1 cellular context compared by ENCODE assay signal in genomic region chr12:52879394-52880351, GRCh38.
TF ChIP-seq lines count a peak whose summit lies in the region.

No MANE protein-coding gene starts in this region.

TF ChIP-seq in HEK293, 187 proteins besides CTCF, POLR2A, EP300 and RAD21 (continued from another document and continues in another):
- TF ChIP-seq ZNF768 (tag by site-specific recombination; IDR thresholded peaks at IDR 0.05) (no peak), INSM2 (tag by site-specific recombination; IDR thresholded peaks at IDR 0.05) (no peak), BCL11B (tag by site-specific recombination; IDR thresholded peaks at IDR 0.05; ENCODE audit: low read depth) (no peak), ZNF239 (tag by site-specific recombination; IDR thresholded peaks at IDR 0.05) (no peak), ZNF24 (tag by site-specific recombination; IDR thresholded peaks at IDR 0.05) (0 out of 2 replicates have a peak, but pooled peaks have one; percentile 17), ZNF600 (tag by site-specific recombination; IDR thresholded peaks at IDR 0.05) (peak; percentile 91), ZNF184 (tag by site-specific recombination; IDR thresholded peaks at IDR 0.05) (no peak; the same call in 1 of the 2 replicates), FEZF1 (tag by site-specific recombination; IDR thresholded peaks at IDR 0.05) (no peak), ZSCAN30 (tag by site-specific recombination; IDR thresholded peaks at IDR 0.05) (peak; percentile 72), ZFP37 (tag by site-specific recombination; IDR thresholded peaks at IDR 0.05) (peak; percentile 73; the same call in 1 of the 2 replicates), ZNF626 (tag by site-specific recombination; IDR thresholded peaks at IDR 0.05) (no peak), KLF1 (tag by site-specific recombination; IDR thresholded peaks at IDR 0.05) (no peak), GLIS2 (tag by site-specific recombination; IDR thresholded peaks at IDR 0.05) (peak; percentile 95), KLF17 (tag by site-specific recombination; IDR thresholded peaks at IDR 0.05) (peak; percentile 62; the same call in 1 of the 2 replicates), ZBTB7A (tag by site-specific recombination; IDR thresholded peaks at IDR 0.05; ENCODE audit: low read depth) (no peak), ZNF510 (tag by site-specific recombination; IDR thresholded peaks at IDR 0.05; ENCODE audit: insufficient replicate concordance) (no peak), ZNF654 (tag by site-specific recombination; IDR thresholded peaks at IDR 0.05; ENCODE audit: low read depth) (peak; percentile 99), ZNF133 (tag by site-specific recombination; IDR thresholded peaks at IDR 0.05) (no peak), PRDM6 (tag by site-specific recombination; IDR thresholded peaks at IDR 0.05) (no peak), ZNF513 (tag by site-specific recombination; IDR thresholded peaks at IDR 0.05) (no peak), ZNF677 (tag by site-specific recombination; IDR thresholded peaks at IDR 0.05) (no peak), GLI4 (tag by site-specific recombination; IDR thresholded peaks at IDR 0.05) (no peak), ZNF692 (tag by site-specific recombination; IDR thresholded peaks at IDR 0.05) (peak; percentile 48; the same call in 1 of the 2 replicates), ZNF548 (tag by site-specific recombination; IDR thresholded peaks at IDR 0.05) (no peak), WT1 (tag by site-specific recombination; IDR thresholded peaks at IDR 0.05) (peak; percentile 58), HIC1 (tag by site-specific recombination; IDR thresholded peaks at IDR 0.05) (0 out of 2 replicates have a peak, but pooled peaks have one; percentile 42), ZBTB49 (tag by site-specific recombination; IDR thresholded peaks at IDR 0.05; ENCODE audit: low read depth) (no peak), PRDM2 (tag by site-specific recombination; IDR thresholded peaks at IDR 0.05; ENCODE audit: borderline replicate concordance) (no peak), ZNF518A (tag by site-specific recombination; conservative IDR thresholded peaks at IDR 0.05; ENCODE audit: low read depth) (no peak), ZNF701 (tag by site-specific recombination; IDR thresholded peaks at IDR 0.05) (no peak), ZNF335 (tag by site-specific recombination; conservative IDR thresholded peaks at IDR 0.05) (peak; percentile 91), ZNF501 (tag by site-specific recombination; IDR thresholded peaks at IDR 0.05) (0 out of 2 replicates have a peak, but pooled peaks have one; percentile 42), ZEB2 (tag by site-specific recombination; IDR thresholded peaks at IDR 0.05) (0 out of 2 replicates have a peak, but pooled peaks have one; percentile 30)
